In the genomic region with DNA sequence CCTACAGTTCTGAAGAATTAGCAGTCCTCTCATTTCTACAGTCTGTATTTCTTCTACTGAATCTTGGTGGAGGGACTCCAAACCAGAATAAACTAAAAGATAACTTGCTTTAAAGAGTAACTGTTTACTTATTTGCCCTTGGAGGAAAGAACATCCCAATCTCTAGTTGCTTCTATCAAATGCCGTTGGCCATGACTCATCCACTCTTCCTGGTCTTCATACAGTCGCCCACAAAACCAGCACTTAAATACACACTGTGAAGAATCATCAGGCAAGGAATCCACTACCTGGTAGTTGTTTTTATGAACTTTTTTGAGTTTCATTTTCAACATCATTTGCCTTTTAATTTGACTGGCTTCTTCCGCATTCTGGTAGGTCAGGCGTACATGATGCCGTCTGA, we compare ENCODE assay signal across 1 cellular context.
TF ChIP-seq lines count a peak whose summit lies in the region.

No MANE protein-coding gene starts in this region.

TF ChIP-seq in IMR-90, 13 proteins besides CTCF, POLR2A, EP300 and RAD21 (continued from another document):
- TF ChIP-seq, protein P1, sequence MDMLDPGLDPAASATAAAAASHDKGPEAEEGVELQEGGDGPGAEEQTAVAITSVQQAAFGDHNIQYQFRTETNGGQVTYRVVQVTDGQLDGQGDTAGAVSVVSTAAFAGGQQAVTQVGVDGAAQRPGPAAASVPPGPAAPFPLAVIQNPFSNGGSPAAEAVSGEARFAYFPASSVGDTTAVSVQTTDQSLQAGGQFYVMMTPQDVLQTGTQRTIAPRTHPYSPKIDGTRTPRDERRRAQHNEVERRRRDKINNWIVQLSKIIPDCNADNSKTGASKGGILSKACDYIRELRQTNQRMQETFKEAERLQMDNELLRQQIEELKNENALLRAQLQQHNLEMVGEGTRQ (IDR thresholded peaks at IDR 0.05; ENCODE audit: low read depth, low read length) = no peak
- no peak for TF ChIP-seq MAZ (IDR thresholded peaks at IDR 0.05; ENCODE audit: borderline replicate concordance, low read depth, low read length)
- TF ChIP-seq MAFK (IDR thresholded peaks at IDR 0.05; ENCODE audit: low read depth, low read length) = no peak
